Comparison of ENCODE assay signal across 15 cellular contexts in genomic region chr3:27133062-27133461, GRCh38.
DNase-seq lines count a peak whose midpoint lies in the region; ATAC-seq and TF ChIP-seq lines count a peak whose summit lies in the region.
"Had no signal": no experiment of that assay in that cellular context is flagged by ENCODE, and none has a peak within 500 bp of the region (broad histone marks: within the 10 kb centered on the region; RNA-seq: fewer than 3 reads in every experiment).

No MANE protein-coding gene starts in this region.

- H3K27me3 ChIP-seq in adrenal gland (no peaks in the 10 kb centered on the region), Karpas-422 (ENCODE audit: low read length) (no peaks in the 10 kb centered on the region)

- no peak overlapping the region for H3K4me2 ChIP-seq in Karpas-422 (ENCODE audit: low read depth, low read length, poor library complexity, severe bottlenecking)
- H3K4me2 ChIP-seq: GM23338 had no signal

- no peaks in the 10 kb centered on the region for H3K9me3 ChIP-seq in mucosa of descending colon
- no peaks in the 10 kb centered on the region for H3K9me3 ChIP-seq in adrenal gland (replicated peaks in 1 of 3)
- no peaks in the 10 kb centered on the region for H3K9me3 ChIP-seq in Karpas-422 (ENCODE audit: low read length)

- no peaks in the 10 kb centered on the region for H3K79me2 ChIP-seq in Karpas-422 (ENCODE audit: low read length)

- intact Hi-C loops in mucosa of descending colon (cut with DNase I, micrococcal nuclease) (no loop called here), adrenal gland (cut with DNase I) (no loop called here)

- no peak overlapping the region for H3K4me3 ChIP-seq in epithelial cell of esophagus (ENCODE audit: low read length)
- H3K4me3 ChIP-seq in fibroblast of the aortic adventitia (ENCODE audit: low read depth, low read length) = no peak overlapping the region
- no peak overlapping the region for H3K4me3 ChIP-seq in mucosa of descending colon
- H3K4me3 ChIP-seq in adrenal gland = no peak overlapping the region
- H3K4me3 ChIP-seq in Karpas-422 (ENCODE audit: low read length) = no peak overlapping the region
- H3K4me3 ChIP-seq: GM23338 had no signal

- peak; percentile 76 for ATAC-seq in mucosa of descending colon
- no peak for ATAC-seq in HG02763 (IDR thresholded peaks at IDR 0.05; ENCODE audit: unreplicated experiment)
- ATAC-seq: GM23338 had no signal

- no peaks in the 10 kb centered on the region for H4K20me1 ChIP-seq in Karpas-422 (ENCODE audit: insufficient read depth, low read depth, low read length)

- 52 to 68% (median 58%) methylated on average over 2 of the region's 2 CpGs for WGBS in adrenal gland, 4 donors

- no peak for TF ChIP-seq POLR2A in adrenal gland (IDR thresholded peaks at IDR 0.05)

- no peaks in the 10 kb centered on the region for H3K4me1 ChIP-seq in mucosa of descending colon (ENCODE audit: low read depth)
- no peaks in the 10 kb centered on the region for H3K4me1 ChIP-seq in adrenal gland (replicated peaks in 1 of 2)
- no peaks in the 10 kb centered on the region for H3K4me1 ChIP-seq in Karpas-422 (ENCODE audit: low read length)

- H3K27ac ChIP-seq in adrenal gland (no peak overlapping the region), Karpas-422 (ENCODE audit: low read length) (no peak overlapping the region)
- H3K27ac ChIP-seq: C4-2B had no signal

- H3K36me3 ChIP-seq in mucosa of descending colon (ENCODE audit: low read depth) (no peaks in the 10 kb centered on the region), adrenal gland (replicated peaks in 1 of 2) (no peaks in the 10 kb centered on the region), Karpas-422 (ENCODE audit: insufficient read depth, low read length) (no peaks in the 10 kb centered on the region)

- no peak overlapping the region for H3K9ac ChIP-seq in Karpas-422 (ENCODE audit: low read length)

- no peaks in the 10 kb centered on the region for H3K9me2 ChIP-seq in Karpas-422 (replicated peaks; ENCODE audit: insufficient read depth, low read length)

- DNase-seq in epithelial cell of esophagus (ENCODE audit: low read depth) (peak; percentile 7), fibroblast of the aortic adventitia (ENCODE audit: low read depth) (peak; percentile 21), mucosa of descending colon (no peak), adrenal gland (no peak), Karpas-422 (no peak)
- DNase-seq in stimulated activated naive CD4-positive, alpha-beta T cell (lab: John Stamatoyannopoulos, UW) = no peak
- DNase-seq: ACHN; CD4-positive, alpha-beta T cell; DMS153; DMS79; GDM1; HCEC 1CT had no signal

- TF ChIP-seq CTCF in epithelial cell of esophagus (IDR thresholded peaks at IDR 0.05; ENCODE audit: insufficient read depth, low read depth, low read length, missing control alignments) (no peak), fibroblast of the aortic adventitia (IDR thresholded peaks at IDR 0.05; ENCODE audit: insufficient read depth, low read length) (no peak), mucosa of descending colon (IDR thresholded peaks at IDR 0.05) (no peak), adrenal gland (IDR thresholded peaks at IDR 0.05) (no peak)

- H2AFZ ChIP-seq in Karpas-422 (ENCODE audit: low read length) = no peak overlapping the region
- H2AFZ ChIP-seq: GM23338 had no signal

Comparison
In these comparisons a context has a peak if more than half of its experiments do, and no peak if none do; other contexts are left out.
1. DNase-seq: peak in epithelial cell of esophagus (single experiment) and fibroblast of the aortic adventitia (single experiment); none in mucosa of descending colon (0 of 3), stimulated activated naive CD4-positive, alpha-beta T cell (0 of 6), adrenal gland (0 of 7) and Karpas-422 (single experiment).